ENCODE assay signal across 8 cellular contexts in genomic region chr1:165768513-165769394, GRCh38. TPM values are rescaled to one million over a fixed set of nuclear protein-coding genes. Genes with fewer than 3 reads are reported as not detected.
DNase-seq lines count a peak whose midpoint lies in the region; ATAC-seq and TF ChIP-seq lines count a peak whose summit lies in the region.

TMCO1 (minus strand) TSS chr1:165768868; CDS start chr1:165768751, 117 bp downstream.

- H3K4me3 ChIP-seq in lower lobe of right lung: peak within 1 kb of the TSS; percentile 85

- DNase-seq in CMK (ENCODE audit: low read depth) (peak; percentile 91), HPDE6-E6E7 (ENCODE audit: extremely low spot score) (peak; percentile 100), NK-92 (lab: John Stamatoyannopoulos, UW; ENCODE audit: unreplicated experiment) (peak; percentile 83), lower lobe of right lung (peak; percentile 96)
- DNase-seq in activated CD8-positive, alpha-beta memory T cell treated with anti-CD3 and anti-CD28 coated beads for 1 hour (ENCODE audit: extremely low read depth in 1 of 2, low read depth in 1 of 2): peak; percentile 79 to 85
- peak; percentile 94 for DNase-seq in effector CD4-positive, alpha-beta T cell
- DNase-seq in stimulated activated CD4-positive, alpha-beta T cell treated with anti-CD3 and anti-CD28 coated beads, TNF-alpha, amount 100 ng/mL, for 24 hours (ENCODE audit: low read depth in 3 of 3): peak; percentile 85 to 88 (median 86)

- H3K4me1 ChIP-seq in lower lobe of right lung: peaks cover 35% of the 10 kb centered on the region

- no peaks in the 10 kb centered on the region for H3K27me3 ChIP-seq in lower lobe of right lung (ENCODE audit: low read depth)

- no peak for TF ChIP-seq CTCF in lower lobe of right lung (IDR thresholded peaks at IDR 0.05)

- ATAC-seq in GM19463 (IDR thresholded peaks at IDR 0.05; ENCODE audit: unreplicated experiment) (peak; percentile 99), lower lobe of right lung (peak; percentile 100)

- intact Hi-C loops in lower lobe of right lung (cut with DNase I): no loop called here

- peaks cover 41% of the 10 kb centered on the region for H3K36me3 ChIP-seq in lower lobe of right lung

- peak within 1 kb of the TSS; percentile 89 for H3K27ac ChIP-seq in lower lobe of right lung

- H3K9me3 ChIP-seq in lower lobe of right lung: no peaks in the 10 kb centered on the region

RNA-seq across cellular contexts. Expression of gene TMCO1, which starts in this region (rescaled TPM):
- 76.3 TPM for total RNA-seq in lower lobe of right lung

Comparison
In these comparisons a context has a peak if more than half of its experiments do, and no peak if none do; other contexts are left out.
1. Peak in every context shown above with its lines: DNase-seq, ATAC-seq, H3K4me3 ChIP-seq and H3K27ac ChIP-seq.